ENCODE assay signal across 12 cellular contexts in genomic region chr2:69988086-69988635, GRCh38.
"Had no signal": no experiment of that assay in that cellular context is flagged by ENCODE, and none has a peak within 500 bp of the region (broad histone marks: within the 10 kb centered on the region; RNA-seq: fewer than 3 reads in every experiment).

No MANE protein-coding gene starts in this region.

- H3K9me3 Mint-ChIP-seq: activated naive CD4-positive, alpha-beta T cell treated with anti-CD3 and anti-CD28 coated beads, Interleukin-2, amount 50 U/mL, for 24 hours; effector memory CD8-positive, alpha-beta T cell; stimulated activated naive CD8-positive, alpha-beta T cell treated with anti-CD3 and anti-CD28 coated beads, Interleukin-15, amount 100 ng/mL, for 72 hours had no signal

- ATAC-seq: effector memory CD8-positive, alpha-beta T cell; stimulated activated naive CD8-positive, alpha-beta T cell treated with anti-CD3 and anti-CD28 coated beads, Interleukin-15, amount 100 ng/mL, for 72 hours had no signal

- H3K27me3 Mint-ChIP-seq: activated naive CD4-positive, alpha-beta T cell treated with anti-CD3 and anti-CD28 coated beads, Interleukin-2, amount 50 U/mL, for 24 hours; effector memory CD8-positive, alpha-beta T cell; naive B cell; stimulated activated naive CD8-positive, alpha-beta T cell treated with anti-CD3 and anti-CD28 coated beads, Interleukin-15, amount 100 ng/mL, for 72 hours had no signal

- DNase-seq: activated T-cell treated with anti-CD3 and anti-CD28 coated beads for 4 hours; amygdala; effector memory CD8-positive, alpha-beta T cell; naive B cell; nucleus accumbens; retina; stimulated activated CD8-positive, alpha-beta memory T cell treated with anti-CD3 and anti-CD28 coated beads, Interleukin-4, amount 100 ng/mL, for 48 hours; stimulated activated naive CD8-positive, alpha-beta T cell treated with anti-CD3 and anti-CD28 coated beads, Interleukin-15, amount 100 ng/mL, for 72 hours; SW 1271; trophoblast cell had no signal

- H3K4me1 Mint-ChIP-seq: activated naive CD4-positive, alpha-beta T cell treated with anti-CD3 and anti-CD28 coated beads, Interleukin-2, amount 50 U/mL, for 24 hours had no signal

- H3K27ac Mint-ChIP-seq: activated naive CD4-positive, alpha-beta T cell treated with anti-CD3 and anti-CD28 coated beads, Interleukin-2, amount 50 U/mL, for 24 hours; memory B cell; stimulated activated naive CD8-positive, alpha-beta T cell treated with anti-CD3 and anti-CD28 coated beads, Interleukin-15, amount 100 ng/mL, for 72 hours had no signal

- H3K4me3 Mint-ChIP-seq: activated naive CD4-positive, alpha-beta T cell treated with anti-CD3 and anti-CD28 coated beads, Interleukin-2, amount 50 U/mL, for 24 hours; effector memory CD8-positive, alpha-beta T cell; memory B cell; naive B cell; stimulated activated naive CD8-positive, alpha-beta T cell treated with anti-CD3 and anti-CD28 coated beads, Interleukin-15, amount 100 ng/mL, for 72 hours had no signal
